10 cellular contexts compared by ENCODE assay signal in genomic region chr7:158403013-158403821, GRCh38.
"Had no signal": no experiment of that assay in that cellular context is flagged by ENCODE, and none has a peak within 500 bp of the region (broad histone marks: within the 10 kb centered on the region; RNA-seq: fewer than 3 reads in every experiment).

No MANE protein-coding gene starts in this region.

- DNase-seq: activated CD4-positive, alpha-beta T cell treated with anti-CD3 and anti-CD28 coated beads, Interleukin-2, amount 50 U/mL, for 1 hour; gastrocnemius medialis; islet precursor cell; left ventricle myocardium superior; small intestine; stomach; T-helper 2 cell had no signal

- H3K36me3 ChIP-seq: gastrocnemius medialis, stomach, thoracic aorta had no signal

- H3K27ac ChIP-seq: gastrocnemius medialis, parathyroid adenoma, stomach, thoracic aorta had no signal

- H2AFZ ChIP-seq: parathyroid adenoma had no signal

- H3K4me3 ChIP-seq: gastrocnemius medialis, stomach, thoracic aorta had no signal

- H3K27me3 Mint-ChIP-seq: activated naive CD8-positive, alpha-beta T cell had no signal

- H3K79me2 ChIP-seq: parathyroid adenoma had no signal

- H3K9me3 ChIP-seq: gastrocnemius medialis had no signal

- H3K4me3 Mint-ChIP-seq: activated naive CD8-positive, alpha-beta T cell had no signal

- H3K27ac Mint-ChIP-seq: activated naive CD8-positive, alpha-beta T cell had no signal

- H3K4me1 ChIP-seq: gastrocnemius medialis, parathyroid adenoma had no signal

- H3K27me3 ChIP-seq: gastrocnemius medialis, stomach had no signal

- ATAC-seq: gastrocnemius medialis, left ventricle myocardium superior had no signal

- H3K9ac ChIP-seq: parathyroid adenoma had no signal
